In genomic region chr14:75226755-75227544, GRCh38 we compare ENCODE assay signal across 24 cellular contexts. TPM values are rescaled to one million over a fixed set of nuclear protein-coding genes. Genes with fewer than 3 reads are reported as not detected.
DNase-seq lines count a peak whose midpoint lies in the region; ATAC-seq and TF ChIP-seq lines count a peak whose summit lies in the region.
"Had no signal": no experiment of that assay in that cellular context is flagged by ENCODE, and none has a peak within 500 bp of the region (broad histone marks: within the 10 kb centered on the region; RNA-seq: fewer than 3 reads in every experiment).

No MANE protein-coding gene starts in this region.

- no peaks in the 10 kb centered on the region for H3K36me3 ChIP-seq in liver (ENCODE audit: control insufficient read depth in 4 of 4, insufficient read depth in 3 of 4, low read depth in 1 of 4, low read length in 3 of 4)
- H3K36me3 ChIP-seq in ovary = no peaks in the 10 kb centered on the region
- H3K36me3 ChIP-seq: ascending aorta; BLaER1 treated with 17β-estradiol and CSF1 and Interleukin-3, amounts not matched to agents 10 nM and 100 nM; HAP-1; spleen; thyroid gland had no signal

- no peak overlapping the region for H3K4me3 Mint-ChIP-seq in stimulated activated naive CD8-positive, alpha-beta T cell treated with anti-CD3 and anti-CD28 coated beads, Interleukin-15, Interleukin-2, amounts not matched to agents 100 ng/mL and 50 ng/mL, for 24 hours

- no peaks in the 10 kb centered on the region for H3K9me3 Mint-ChIP-seq in activated naive CD4-positive, alpha-beta T cell treated with anti-CD3 and anti-CD28 coated beads, Interleukin-2, amount 50 U/mL, for 72 hours
- H3K9me3 Mint-ChIP-seq in stimulated activated naive CD8-positive, alpha-beta T cell treated with anti-CD3 and anti-CD28 coated beads, Interleukin-15, Interleukin-2, amounts not matched to agents 100 ng/mL and 50 ng/mL, for 24 hours = no peaks in the 10 kb centered on the region

- H3K4me1 ChIP-seq in liver (ENCODE audit: control insufficient read depth in 4 of 4, insufficient read depth in 4 of 4, low read length in 3 of 4) = peaks cover 5 to 24% (median 7%) of the 10 kb centered on the region in 4 donors
- no peaks in the 10 kb centered on the region for H3K4me1 ChIP-seq in ovary (ENCODE audit: insufficient read depth)
- H3K4me1 ChIP-seq: ascending aorta had no signal

- H3K27ac Mint-ChIP-seq in activated naive CD4-positive, alpha-beta T cell treated with anti-CD3 and anti-CD28 coated beads, Interleukin-2, amount 50 U/mL, for 72 hours = peak overlapping the region in 1 of 2 donors; percentile 25
- peak overlapping the region; percentile 36 for H3K27ac Mint-ChIP-seq in stimulated activated naive CD8-positive, alpha-beta T cell treated with anti-CD3 and anti-CD28 coated beads, Interleukin-15, Interleukin-2, amounts not matched to agents 100 ng/mL and 50 ng/mL, for 24 hours

- TF ChIP-seq EP300 in ovary (IDR thresholded peaks at IDR 0.05) = no peak

- H3K9me3 ChIP-seq in liver (ENCODE audit: control insufficient read depth in 4 of 4, low read length in 3 of 4) (no peaks in the 10 kb centered on the region), ovary (no peaks in the 10 kb centered on the region)
- H3K9me3 ChIP-seq: ascending aorta; BLaER1 treated with 17β-estradiol and CSF1 and Interleukin-3, amounts not matched to agents 10 nM and 100 nM; HAP-1; SK-N-SH; spleen; thyroid gland had no signal

- H3K4me3 ChIP-seq in liver (ENCODE audit: low read depth in 1 of 3, low read length in 3 of 3) (no peak overlapping the region), ovary (no peak overlapping the region)
- H3K4me3 ChIP-seq: ascending aorta; BLaER1 treated with 17β-estradiol and CSF1 and Interleukin-3, amounts not matched to agents 10 nM and 100 nM; HAP-1; spleen; thyroid gland had no signal

- H3K27me3 ChIP-seq in liver (ENCODE audit: control insufficient read depth in 4 of 4, insufficient read depth in 4 of 4, low read length in 3 of 4) (no peaks in the 10 kb centered on the region), ovary (no peaks in the 10 kb centered on the region)
- H3K27me3 ChIP-seq: ascending aorta; BLaER1 treated with 17β-estradiol and CSF1 and Interleukin-3, amounts not matched to agents 10 nM and 100 nM; spleen; thyroid gland had no signal

- no peak for TF ChIP-seq CTCF in RWPE1 (conservative IDR thresholded peaks at IDR 0.05; ENCODE audit: low read depth)
- no peak for TF ChIP-seq CTCF in liver (IDR thresholded peaks at IDR 0.05; ENCODE audit: low read depth, low read length, missing input control)
- TF ChIP-seq CTCF in ovary (IDR thresholded peaks at IDR 0.05) = no peak

- no peak for TF ChIP-seq POLR2A in ovary (IDR thresholded peaks at IDR 0.05)

- 97% methylated on average over 6 of the region's 6 CpGs for WGBS in liver
- 92 to 95% (median 94%) methylated on average over 6 of the region's 6 CpGs for WGBS in ovary, 3 donors

- ATAC-seq in activated naive CD4-positive, alpha-beta T cell treated with anti-CD3 and anti-CD28 coated beads, Interleukin-2, amount 50 U/mL, for 72 hours = peak; percentile 79 to 89
- ATAC-seq in GM21390 (IDR thresholded peaks at IDR 0.05; ENCODE audit: unreplicated experiment) = no peak
- ATAC-seq in GM21515 (IDR thresholded peaks at IDR 0.05; ENCODE audit: unreplicated experiment) = no peak

- H3K27ac ChIP-seq in RWPE1 (peak overlapping the region; percentile 1; the same call in 1 of the 2 replicates), liver (ENCODE audit: low read depth in 1 of 2, low read length in 2 of 2) (no peak overlapping the region), ovary (no peak overlapping the region)
- H3K27ac ChIP-seq: ascending aorta, thyroid gland had no signal

- intact Hi-C loops in ovary (cut with DNase I) = no loop called here

- CTCF ChIA-PET in RWPE1 (lab: Yijun Ruan, JAX) = interaction anchor here (0.7 kb wide), 1 partner anchor 118 kb away, joined by 6 read pairs; no protein-coding TSS in a partner anchor

- no peak for TF ChIP-seq RAD21 in liver (IDR thresholded peaks at IDR 0.05)

- H3K36me3 Mint-ChIP-seq in activated naive CD4-positive, alpha-beta T cell treated with anti-CD3 and anti-CD28 coated beads, Interleukin-2, amount 50 U/mL, for 72 hours = no peaks in the 10 kb centered on the region
- no peaks in the 10 kb centered on the region for H3K36me3 Mint-ChIP-seq in stimulated activated naive CD8-positive, alpha-beta T cell treated with anti-CD3 and anti-CD28 coated beads, Interleukin-15, Interleukin-2, amounts not matched to agents 100 ng/mL and 50 ng/mL, for 24 hours (ENCODE audit: low read depth)

- DNase-seq in activated naive CD4-positive, alpha-beta T cell treated with anti-CD3 and anti-CD28 coated beads, Interleukin-2, amount 50 U/mL, for 72 hours (ENCODE audit: low spot score in 2 of 2) = no peak
- DNase-seq in activated naive CD4-positive, alpha-beta T cell (lab: John Stamatoyannopoulos, UW) = no peak
- DNase-seq in RWPE1 (ENCODE audit: low spot score) (no peak), ovary (no peak)
- DNase-seq: activated T-cell treated with anti-CD3 and anti-CD28 coated beads for 4 hours; Karpas-422; NCI-H1048; NCI-H187 treated with DMSO at 0.1 percent for 48 hours; NCI-H69; retina; RPMI8226; SK-N-SH; spleen; stimulated activated CD4-positive, alpha-beta T cell treated with anti-CD3 and anti-CD28 coated beads, Interleukin-4, amount 100 ng/mL, for 24 hours; stimulated activated naive CD4-positive, alpha-beta T cell; T-helper 2 cell; thyroid gland had no signal

- no peak overlapping the region for H3K9ac ChIP-seq in liver (ENCODE audit: low read depth in 1 of 2, low read length in 2 of 2)
- H3K9ac ChIP-seq: SK-N-SH had no signal

- POLR2A ChIA-PET in RWPE1 (lab: Yijun Ruan, JAX; ENCODE audit: low non-redundant PET) = interaction anchor here (0.6 kb wide), 1 partner anchor 12 kb away, joined by 5 read pairs; no protein-coding TSS in a partner anchor

- no peaks in the 10 kb centered on the region for H3K27me3 Mint-ChIP-seq in stimulated activated naive CD8-positive, alpha-beta T cell treated with anti-CD3 and anti-CD28 coated beads, Interleukin-15, Interleukin-2, amounts not matched to agents 100 ng/mL and 50 ng/mL, for 24 hours

- peaks cover 63% of the 10 kb centered on the region for H3K4me1 Mint-ChIP-seq in stimulated activated naive CD8-positive, alpha-beta T cell treated with anti-CD3 and anti-CD28 coated beads, Interleukin-15, Interleukin-2, amounts not matched to agents 100 ng/mL and 50 ng/mL, for 24 hours (ENCODE audit: low read depth)

TF ChIP-seq in liver, 16 proteins besides CTCF, POLR2A, EP300 and RAD21:
- TF ChIP-seq NR2F2 (IDR thresholded peaks at IDR 0.05) (no peak), HNF4G (IDR thresholded peaks at IDR 0.05) (peak; percentile 59), GABPA (IDR thresholded peaks at IDR 0.05 in 1 of 2, conservative IDR thresholded peaks at IDR 0.05 in 1 of 2) (no peak), MAX (IDR thresholded peaks at IDR 0.05) (no peak), HNF4A (conservative IDR thresholded peaks at IDR 0.05) (peak; percentile 78 to 93), ZBTB33 (IDR thresholded peaks at IDR 0.05) (no peak), SP1 (IDR thresholded peaks at IDR 0.05) (peak; percentile 30), FOXA1 (IDR thresholded peaks at IDR 0.05) (no peak), RXRA (IDR thresholded peaks at IDR 0.05) (peak; percentile 48 to 59), YY1 (IDR thresholded peaks at IDR 0.05) (no peak), JUND (IDR thresholded peaks at IDR 0.05) (no peak), TAF1 (conservative IDR thresholded peaks at IDR 0.05) (no peak), EGR1 (IDR thresholded peaks at IDR 0.05; ENCODE audit: low read depth in 2 of 2) (no peak)

RNA-seq across cellular contexts. Expression of gene TMED10, which starts 50.5 kb away (rescaled TPM):
- 100 to 1,000 TPM; 148 to 158 TPM for total RNA-seq in activated naive CD4-positive, alpha-beta T cell treated with anti-CD3 and anti-CD28 coated beads, Interleukin-2, amount 50 U/mL, for 72 hours
- total RNA-seq in liver (100 to 1,000 TPM; 167 to 297 TPM), ovary (100 to 1,000 TPM; 172 to 446 (median 287) TPM)
- polyA plus RNA-seq in liver (100 to 1,000 TPM; 206 to 349 TPM), ovary (100 to 1,000 TPM; 164 to 315 TPM)

RNA-seq across cellular contexts. Expression of gene FOS, which starts 51.7 kb away (rescaled TPM):
- total RNA-seq in activated naive CD4-positive, alpha-beta T cell treated with anti-CD3 and anti-CD28 coated beads, Interleukin-2, amount 50 U/mL, for 72 hours = 10 to 100 TPM; 55.8 to 65.9 TPM
- 10 to 100 TPM; 18.9 to 21.2 TPM for total RNA-seq in liver
- 10 to 100 TPM; 13.2 to 82.7 TPM for polyA plus RNA-seq in liver
- total RNA-seq in ovary = 1,000 to 10,000 TPM in 2 of 7 donors, 100 to 1,000 TPM in 5; 115 to 2,019 (median 178) TPM
- 100 to 1,000 TPM; 129 to 499 TPM for polyA plus RNA-seq in ovary

Comparison
In these comparisons a context has a peak if more than half of its experiments do, and no peak if none do; other contexts are left out.
1. ATAC-seq: peak in activated naive CD4-positive, alpha-beta T cell treated with anti-CD3 and anti-CD28 coated beads, Interleukin-2, amount 50 U/mL, for 72 hours (2 of 2); none in GM21390 (single experiment) and GM21515 (single experiment).